ENCODE assay signal across 8 cellular contexts in genomic region chr10:92692085-92692671, GRCh38. TPM values are rescaled to one million over a fixed set of nuclear protein-coding genes. Genes with fewer than 3 reads are reported as not detected.
A peak's percentile ranks its signal among the peaks of the same experiment; 100 is the strongest.
DNase-seq lines count a peak whose midpoint lies in the region; ATAC-seq, FAIRE-seq and TF ChIP-seq lines count a peak whose summit lies in the region.

No MANE protein-coding gene starts in this region.

- H3K4me1 Mint-ChIP-seq in activated naive CD4-positive, alpha-beta T cell treated with anti-CD3 and anti-CD28 coated beads, Interleukin-2, amount 50 U/mL, for 24 hours = peaks cover 26% of the 10 kb centered on the region
- H3K4me1 Mint-ChIP-seq in type B pancreatic cell (ENCODE audit: unreplicated experiment) = no peaks in the 10 kb centered on the region

- H3K9me3 Mint-ChIP-seq in activated naive CD4-positive, alpha-beta T cell treated with anti-CD3 and anti-CD28 coated beads, Interleukin-2, amount 50 U/mL, for 24 hours = no peaks in the 10 kb centered on the region
- H3K9me3 Mint-ChIP-seq in type B pancreatic cell = peaks cover 4% of the 10 kb centered on the region

- no peaks in the 10 kb centered on the region for H3K36me3 Mint-ChIP-seq in activated naive CD4-positive, alpha-beta T cell treated with anti-CD3 and anti-CD28 coated beads, Interleukin-2, amount 50 U/mL, for 24 hours
- H3K36me3 Mint-ChIP-seq in type B pancreatic cell = peaks cover 3% of the 10 kb centered on the region

- H3K27ac Mint-ChIP-seq in activated naive CD4-positive, alpha-beta T cell treated with anti-CD3 and anti-CD28 coated beads, Interleukin-2, amount 50 U/mL, for 24 hours = no peak overlapping the region
- peak overlapping the region; percentile 30 for H3K27ac Mint-ChIP-seq in type B pancreatic cell

- intact Hi-C loops in mucosa of descending colon (cut with DNase I, micrococcal nuclease) = no loop called here

- no peak for ATAC-seq in mucosa of descending colon
- no peak for ATAC-seq in GM21825 (IDR thresholded peaks at IDR 0.05; ENCODE audit: unreplicated experiment)

- H3K4me1 ChIP-seq in mucosa of descending colon (ENCODE audit: low read depth) = no peaks in the 10 kb centered on the region

- H3K36me3 ChIP-seq in mucosa of descending colon (ENCODE audit: low read depth) = no peaks in the 10 kb centered on the region

- H3K4me3 ChIP-seq in mucosa of descending colon = no peak overlapping the region

- no peak for DNase-seq in activated naive CD4-positive, alpha-beta T cell treated with Interleukin-2 at 50 U/mL for 16 hours
- DNase-seq in mucosa of descending colon (peak in 2 of 3 donors; percentile 26 to 58), type B pancreatic cell (ENCODE audit: extremely low spot score, unreplicated experiment) (no peak), frontal cortex (ENCODE audit: low spot score in 2 of 2) (no peak), NCI-H82 treated with DMSO at 0.1 percent for 48 hours (lab: John Stamatoyannopoulos, UW; ENCODE audit: unreplicated experiment) (no peak)

- peak overlapping the region; percentile 70 for H3K4me3 Mint-ChIP-seq in activated naive CD4-positive, alpha-beta T cell treated with anti-CD3 and anti-CD28 coated beads, Interleukin-2, amount 50 U/mL, for 24 hours
- H3K4me3 Mint-ChIP-seq in type B pancreatic cell = peak overlapping the region; percentile 82

- peaks cover 53% of the 10 kb centered on the region for H3K27me3 Mint-ChIP-seq in activated naive CD4-positive, alpha-beta T cell treated with anti-CD3 and anti-CD28 coated beads, Interleukin-2, amount 50 U/mL, for 24 hours
- H3K27me3 Mint-ChIP-seq in type B pancreatic cell = peaks cover 84% of the 10 kb centered on the region

- H3K27ac ChIP-seq in cingulate gyrus (ENCODE audit: low read depth, low read length) = peak overlapping the region; percentile 20

- no peak for FAIRE-seq in frontal cortex (lab: Jason Lieb, UNC)

- TF ChIP-seq CTCF in mucosa of descending colon (IDR thresholded peaks at IDR 0.05) (no peak), type B pancreatic cell (conservative IDR thresholded peaks at IDR 0.05) (no peak)

- no peaks in the 10 kb centered on the region for H3K9me3 ChIP-seq in mucosa of descending colon

RNA-seq across cellular contexts. Expression of gene HHEX, which starts 2.4 kb away (rescaled TPM):
- total RNA-seq in mucosa of descending colon (1 to 10 TPM; 3.5 to 8.8 (median 4.0) TPM), type B pancreatic cell (ENCODE audit: low replicate concordance) (6.6 and 6.7 TPM in 2 replicates), frontal cortex (0.82 TPM)

Comparison
In these comparisons a context has a peak if more than half of its experiments do, and no peak if none do; other contexts are left out.
1. DNase-seq: peak in mucosa of descending colon (2 of 3); none in activated naive CD4-positive, alpha-beta T cell treated with Interleukin-2 at 50 U/mL for 16 hours (single experiment), type B pancreatic cell (single experiment), frontal cortex (0 of 2) and NCI-H82 treated with DMSO at 0.1 percent for 48 hours (single experiment).